ENCODE assay signal across 24 cellular contexts in the genomic region with DNA sequence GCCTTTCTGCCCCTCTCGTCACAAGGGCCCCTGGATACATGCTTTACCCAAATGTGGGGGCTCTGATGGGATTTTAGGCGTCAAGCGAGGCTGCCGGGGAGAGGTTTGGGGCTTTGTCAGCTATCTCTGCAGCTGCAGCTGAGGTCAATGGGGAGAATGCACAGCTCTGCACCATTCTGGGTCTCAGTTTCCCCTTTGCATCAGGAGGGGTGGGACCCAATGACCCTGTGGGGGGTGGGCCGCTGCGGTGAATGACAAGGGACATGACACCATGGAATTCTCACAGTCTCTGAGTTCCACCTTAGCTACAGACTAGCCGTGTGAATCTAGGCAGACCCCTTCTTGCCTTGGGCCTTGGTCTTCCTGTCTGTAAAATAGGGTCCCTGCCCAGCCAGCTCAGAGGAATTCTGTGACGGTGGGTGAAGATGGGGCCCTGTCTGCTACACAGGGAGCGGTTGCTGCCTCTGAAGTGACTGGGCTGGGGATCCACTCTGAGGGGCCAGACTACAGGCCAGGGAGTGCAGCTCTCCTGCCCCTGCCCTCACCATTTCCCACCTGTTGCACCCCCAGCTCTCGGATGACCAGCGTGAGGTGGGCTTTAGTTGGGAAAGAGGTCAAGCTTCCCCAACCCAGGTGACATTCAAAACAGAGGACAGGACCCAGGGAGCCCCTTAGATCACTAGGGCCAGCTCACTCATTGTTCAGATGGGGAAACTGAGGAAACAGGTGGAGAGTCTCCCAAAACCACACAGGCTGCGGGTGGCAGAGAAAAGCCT. TPM values are rescaled to one million over a fixed set of nuclear protein-coding genes. Genes with fewer than 3 reads are reported as not detected.
"Had no signal": no experiment of that assay in that cellular context is flagged by ENCODE, and none has a peak within 500 bp of the region (broad histone marks: within the 10 kb centered on the region; RNA-seq: fewer than 3 reads in every experiment).

No MANE protein-coding gene starts in this region.

- H3K9me2 ChIP-seq: SK-N-SH had no signal

- H3K27ac ChIP-seq: RWPE1, SJSA1 had no signal

- H3K4me2 ChIP-seq: SK-N-SH had no signal

- H3K9me3 ChIP-seq: MG63, SJSA1, SK-N-SH had no signal

- FAIRE-seq: HepG2 had no signal

- H3K4me1 ChIP-seq: SJSA1 had no signal

- ATAC-seq: HepG2, Panc1, PC-3 had no signal

- H3K4me3 ChIP-seq: MG63, SJSA1 had no signal

- H3K9ac ChIP-seq: SK-N-SH had no signal

- H3K36me3 ChIP-seq: MG63, SJSA1 had no signal

- H3K27me3 ChIP-seq: MG63, SJSA1 had no signal

- DNase-seq: IMR-90; Karpas-422; KG1; MG63; NCI-H1436; NCI-H187; NCI-H2029 treated with DMSO at 0.1 percent for 48 hours; NCI-H2171 treated with DMSO at 0.1 percent for 48 hours; NCI-H345; NCI-H446 treated with DMSO at 0.1 percent for 48 hours; NCI-H510A treated with DMSO at 0.1 percent for 48 hours; NCI-H526; NCI-H82; NK-92 treated with Interleukin-12 subunit alpha and Interleukin-12 subunit beta, amount 100 ng/mL, for 24 hours; PC-3; SIG-M5; SW 1271 had no signal

RNA-seq across cellular contexts. Expression of gene WNT11, which starts 35.9 kb away (rescaled TPM):
- total RNA-seq: HT1080, IMR-90, OCI-LY7, SJSA1 had no signal
